Comparison of ENCODE assay signal across 19 cellular contexts in genomic region chr13:70253411-70253810, GRCh38.
"Had no signal": no experiment of that assay in that cellular context is flagged by ENCODE, and none has a peak within 500 bp of the region (broad histone marks: within the 10 kb centered on the region; RNA-seq: fewer than 3 reads in every experiment).

No MANE protein-coding gene starts in this region.

- H3K36me3 Mint-ChIP-seq: activated CD8-positive, alpha-beta memory T cell treated with anti-CD3 and anti-CD28 coated beads, Interleukin-2, amount 10 ng/mL, durations not matched to agents 7 days and 5 days; brain; type B pancreatic cell had no signal

- DNase-seq: activated CD4-positive, alpha-beta T cell treated with anti-CD3 and anti-CD28 coated beads, Interleukin-2, amount 50 U/mL, for 4 hours; activated CD4-positive, CD25-positive, alpha-beta regulatory T cell treated with anti-CD3 and anti-CD28 coated beads, Interleukin-2, amount 50 U/mL, for 72 hours; activated CD8-positive, alpha-beta memory T cell treated with anti-CD3 and anti-CD28 coated beads, Interleukin-2, amount 10 ng/mL, durations not matched to agents 7 days and 5 days; activated effector memory CD4-positive, alpha-beta T cell treated with anti-CD3 and anti-CD28 coated beads, Interleukin-2, amount 50 U/mL, for 16 hours; activated T-cell treated with anti-CD3 and anti-CD28 coated beads, Interleukin-2, amount 50 U/mL, for 24 hours; amniotic stem cell; endodermal cell; islet precursor cell; left lung; psoas muscle; sigmoid colon; stimulated activated CD4-positive, alpha-beta T cell treated with anti-CD3 and anti-CD28 coated beads, Interleukin-2, amount 100 ng/mL, for 24 hours; stimulated activated naive CD4-positive, alpha-beta T cell had no signal

- H3K4me1 ChIP-seq: left lung, psoas muscle, sigmoid colon, suprapubic skin had no signal

- H3K9me3 ChIP-seq: psoas muscle, sigmoid colon had no signal

- H3K27ac Mint-ChIP-seq: activated CD8-positive, alpha-beta memory T cell treated with anti-CD3 and anti-CD28 coated beads, Interleukin-2, amount 10 ng/mL, durations not matched to agents 7 days and 5 days; activated naive CD4-positive, alpha-beta T cell treated with anti-CD3 and anti-CD28 coated beads, Interleukin-2, amount 50 U/mL, for 72 hours; activated T-cell treated with anti-CD3 and anti-CD28 coated beads, Interleukin-2, amount 50 U/mL, for 24 hours; endodermal cell; nephron; type B pancreatic cell had no signal

- H3K27ac ChIP-seq: left lung, psoas muscle, sigmoid colon, suprapubic skin had no signal

- H3K4me1 Mint-ChIP-seq: activated CD8-positive, alpha-beta memory T cell treated with anti-CD3 and anti-CD28 coated beads, Interleukin-2, amount 10 ng/mL, durations not matched to agents 7 days and 5 days; brain; nephron had no signal

- H3K27me3 Mint-ChIP-seq: activated CD8-positive, alpha-beta memory T cell treated with anti-CD3 and anti-CD28 coated beads, Interleukin-2, amount 10 ng/mL, durations not matched to agents 7 days and 5 days; activated T-cell treated with anti-CD3 and anti-CD28 coated beads, Interleukin-2, amount 50 U/mL, for 24 hours; brain; type B pancreatic cell had no signal

- ATAC-seq: activated CD8-positive, alpha-beta memory T cell treated with anti-CD3 and anti-CD28 coated beads, Interleukin-2, amount 10 ng/mL, durations not matched to agents 7 days and 5 days; activated naive CD4-positive, alpha-beta T cell treated with anti-CD3 and anti-CD28 coated beads, Interleukin-2, amount 50 U/mL, for 72 hours; esophagus mucosa; left lung; psoas muscle had no signal

- H3K4me3 Mint-ChIP-seq: activated CD8-positive, alpha-beta memory T cell treated with anti-CD3 and anti-CD28 coated beads, Interleukin-2, amount 10 ng/mL, durations not matched to agents 7 days and 5 days; activated T-cell treated with anti-CD3 and anti-CD28 coated beads, Interleukin-2, amount 50 U/mL, for 24 hours; brain; endodermal cell; nephron; type B pancreatic cell had no signal

- H3K27me3 ChIP-seq: left lung, sigmoid colon, suprapubic skin had no signal

- H3K36me3 ChIP-seq: left lung, sigmoid colon, suprapubic skin had no signal

- H3K4me3 ChIP-seq: left lung, psoas muscle, sigmoid colon, suprapubic skin had no signal

- H3K9me3 Mint-ChIP-seq: brain, endodermal cell, nephron, type B pancreatic cell had no signal
